In the genomic region with DNA sequence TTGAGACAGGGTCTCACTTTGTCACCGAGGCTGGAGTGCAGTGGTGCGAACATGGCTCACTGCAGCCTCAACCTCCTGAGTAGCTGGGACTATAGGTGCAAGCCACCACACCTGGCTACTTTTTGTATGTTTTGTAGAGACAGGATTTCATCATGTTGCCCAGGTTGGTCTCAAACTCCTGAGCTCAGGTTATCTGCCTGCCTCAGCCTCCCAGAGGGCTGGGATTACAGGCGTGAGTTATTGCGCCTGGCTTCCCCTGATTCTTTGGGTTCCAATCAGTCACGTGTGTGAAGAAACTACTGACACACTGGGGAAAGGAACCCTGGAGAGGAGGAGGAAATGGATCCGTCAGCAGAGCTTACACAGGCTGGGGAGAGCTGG, we compare ENCODE assay signal across 16 cellular contexts. TPM values are rescaled to one million over a fixed set of nuclear protein-coding genes. Genes with fewer than 3 reads are reported as not detected.
DNase-seq lines count a peak whose midpoint lies in the region; ATAC-seq, FAIRE-seq and TF ChIP-seq lines count a peak whose summit lies in the region.
"Had no signal": no experiment of that assay in that cellular context is flagged by ENCODE, and none has a peak within 500 bp of the region (broad histone marks: within the 10 kb centered on the region; RNA-seq: fewer than 3 reads in every experiment).

No MANE protein-coding gene starts in this region.

- H2AFZ ChIP-seq in GM23338 (peak overlapping the region; percentile 93), astrocyte (ENCODE audit: low read depth, low read length) (no peak overlapping the region)

- H3K27me3 ChIP-seq in GM23338 (ENCODE audit: insufficient read depth) = no peaks in the 10 kb centered on the region
- no peaks in the 10 kb centered on the region for H3K27me3 ChIP-seq in astrocyte (ENCODE audit: insufficient read depth, low read length)
- no peaks in the 10 kb centered on the region for H3K27me3 ChIP-seq in right lobe of liver
- no peaks in the 10 kb centered on the region for H3K27me3 ChIP-seq in dorsolateral prefrontal cortex

- DNase-seq in GM23338 (ENCODE audit: low spot score) = no peak
- no peak for DNase-seq in astrocyte (ENCODE audit: low read depth)
- DNase-seq in right lobe of liver = no peak
- no peak for DNase-seq in hypothalamus (lab: John Stamatoyannopoulos, UW)
- no peak for DNase-seq in HuH-7 (ENCODE audit: low spot score)
- no peak for DNase-seq in dorsolateral prefrontal cortex
- DNase-seq: activated CD4-positive, CD25-positive, alpha-beta regulatory T cell; activated naive CD8-positive, alpha-beta T cell treated with anti-CD3 and anti-CD28 coated beads for 36 hours; C1 segment of cervical spinal cord; cerebellar nuclear complex; lower lobe of right lung; NCI-H1092; NCI-H345; SW 1271 had no signal

- peak overlapping the region; percentile 36 for H3K4me2 ChIP-seq in GM23338
- peak overlapping the region; percentile 56 for H3K4me2 ChIP-seq in astrocyte (ENCODE audit: low read length)

- H3K9me2 ChIP-seq in GM23338 (ENCODE audit: insufficient read depth) = 0 out of 2 replicates have a peak, but pooled peaks cover 2% of the 10 kb centered on the region

- H3K36me3 ChIP-seq in GM23338 (ENCODE audit: insufficient read depth) (no peaks in the 10 kb centered on the region), astrocyte (ENCODE audit: insufficient read depth, low read length) (no peaks in the 10 kb centered on the region), right lobe of liver (no peaks in the 10 kb centered on the region)
- H3K36me3 ChIP-seq: lower lobe of right lung had no signal

- H3K4me3 ChIP-seq in GM23338 (no peak overlapping the region), astrocyte (ENCODE audit: insufficient read depth, low read depth, low read length) (no peak overlapping the region), right lobe of liver (no peak overlapping the region), skin epidermis (no peak overlapping the region), dorsolateral prefrontal cortex (no peak overlapping the region)
- H3K4me3 ChIP-seq: lower lobe of right lung had no signal

- TF ChIP-seq CTCF in GM23338 (conservative IDR thresholded peaks at IDR 0.05; ENCODE audit: low read depth in 2 of 2) (no peak), astrocyte (IDR thresholded peaks at IDR 0.05; ENCODE audit: insufficient read depth, low read depth, low read length) (no peak), right lobe of liver (IDR thresholded peaks at IDR 0.05) (no peak), dorsolateral prefrontal cortex (IDR thresholded peaks at IDR 0.05 in 54 of 56, conservative IDR thresholded peaks at IDR 0.05 in 2 of 56; ENCODE audit: low read depth in 1 of 56, partially characterized antibody in 56 of 56) (no peak)

- H3K27ac ChIP-seq in GM23338 (ENCODE audit: low read depth) = no peak overlapping the region
- no peak overlapping the region for H3K27ac ChIP-seq in astrocyte (ENCODE audit: low read depth, low read length)
- H3K27ac ChIP-seq in right lobe of liver = peak overlapping the region in 2 of 3 donors; percentile 26 to 39
- H3K27ac ChIP-seq in skin epidermis = peak overlapping the region in 20 of 21 experiments; percentile 10 to 82 (median 60)
- H3K27ac ChIP-seq in dorsolateral prefrontal cortex = no peak overlapping the region
- H3K27ac ChIP-seq: lower lobe of right lung had no signal

- ATAC-seq in GM23338 (no peak), right lobe of liver (no peak), SK-N-SH treated with all-trans-retinoic acid at 6 μM for 48 hours (no peak)

- H3K36me3 Mint-ChIP-seq in GM23338 (ENCODE audit: low read depth) (no peaks in the 10 kb centered on the region), astrocyte (ENCODE audit: low read depth, unreplicated experiment) (no peaks in the 10 kb centered on the region)
- H3K36me3 Mint-ChIP-seq: activated naive CD8-positive, alpha-beta T cell treated with anti-CD3 and anti-CD28 coated beads for 36 hours had no signal

- H3K4me1 ChIP-seq in GM23338 (ENCODE audit: insufficient read depth) = peaks cover 9% of the 10 kb centered on the region
- peaks cover 22% of the 10 kb centered on the region for H3K4me1 ChIP-seq in astrocyte (ENCODE audit: insufficient read depth, low read length)
- H3K4me1 ChIP-seq in right lobe of liver = peaks cover 0 to 22% (median 4%) of the 10 kb centered on the region in 4 donors

- H3K9ac ChIP-seq in astrocyte (ENCODE audit: low read length) = no peak overlapping the region

- H3K27me3 Mint-ChIP-seq in GM23338 (ENCODE audit: insufficient read depth, low read depth, poor library complexity) = peaks cover 2% of the 10 kb centered on the region
- no peaks in the 10 kb centered on the region for H3K27me3 Mint-ChIP-seq in astrocyte (ENCODE audit: low read depth, unreplicated experiment)
- H3K27me3 Mint-ChIP-seq: activated naive CD8-positive, alpha-beta T cell treated with anti-CD3 and anti-CD28 coated beads for 36 hours had no signal

- H3K9me3 Mint-ChIP-seq in GM23338 = peaks cover 4% of the 10 kb centered on the region; the same call in 2 of the 3 replicates
- peaks cover 2% of the 10 kb centered on the region for H3K9me3 Mint-ChIP-seq in astrocyte (ENCODE audit: unreplicated experiment)

- no peak for TF ChIP-seq POLR2A in right lobe of liver (IDR thresholded peaks at IDR 0.05)

- peak overlapping the region; percentile 73 for H3K27ac Mint-ChIP-seq in GM23338
- peak overlapping the region; percentile 75 for H3K27ac Mint-ChIP-seq in astrocyte (ENCODE audit: unreplicated experiment)
- H3K27ac Mint-ChIP-seq: activated naive CD8-positive, alpha-beta T cell treated with anti-CD3 and anti-CD28 coated beads for 36 hours had no signal

- no peaks in the 10 kb centered on the region; the same call in 1 of the 2 replicates for H3F3A ChIP-seq in GM23338 (replicated peaks; ENCODE audit: low read depth)

- H3K79me2 ChIP-seq in GM23338 (replicated peaks; ENCODE audit: insufficient read depth) (no peaks in the 10 kb centered on the region), astrocyte (ENCODE audit: insufficient read depth, low read length) (no peaks in the 10 kb centered on the region)

- H3K4me3 Mint-ChIP-seq in GM23338 (no peak overlapping the region), astrocyte (ENCODE audit: unreplicated experiment) (peak overlapping the region; percentile 36)
- H3K4me3 Mint-ChIP-seq: activated naive CD8-positive, alpha-beta T cell treated with anti-CD3 and anti-CD28 coated beads for 36 hours had no signal

- H4K20me1 ChIP-seq in GM23338 (replicated peaks; ENCODE audit: insufficient read depth) = no peaks in the 10 kb centered on the region
- no peaks in the 10 kb centered on the region for H4K20me1 ChIP-seq in astrocyte (ENCODE audit: insufficient read depth, low read length)

- H3K4me1 Mint-ChIP-seq in GM23338 = peaks cover 12% of the 10 kb centered on the region
- H3K4me1 Mint-ChIP-seq in astrocyte (ENCODE audit: low read depth, unreplicated experiment) = peaks cover 24% of the 10 kb centered on the region
- H3K4me1 Mint-ChIP-seq: activated naive CD8-positive, alpha-beta T cell treated with anti-CD3 and anti-CD28 coated beads for 36 hours had no signal

- intact Hi-C loops in right lobe of liver (cut with DNase I) = no loop called here
- intact Hi-C loops in dorsolateral prefrontal cortex (cut with DNase I) = no loop called here

- FAIRE-seq in astrocyte (lab: Jason Lieb, UNC) = no peak

- 58% methylated on average over 6 of the region's 6 CpGs for WGBS in right lobe of liver (ENCODE audit: insufficient coverage, low coverage, low lambda C conversion rate, missing lambda C conversion rate)

- H3K9me3 ChIP-seq in astrocyte (ENCODE audit: insufficient read depth, low read depth, low read length) (no peaks in the 10 kb centered on the region), right lobe of liver (no peaks in the 10 kb centered on the region)
- H3K9me3 ChIP-seq: lower lobe of right lung had no signal

TF ChIP-seq in GM23338, 12 proteins besides CTCF, POLR2A, EP300 and RAD21 (continues in another document):
- TF ChIP-seq ZNF114 (CRISPR knock-in tag; IDR thresholded peaks at IDR 0.05) = no peak
- TF ChIP-seq STAT1 (IDR thresholded peaks at IDR 0.05; ENCODE audit: unreplicated experiment) = no peak
- no peak for TF ChIP-seq ZNF331 (CRISPR knock-in tag; IDR thresholded peaks at IDR 0.05; ENCODE audit: low read depth)
- TF ChIP-seq POLR2AphosphoS5 (IDR thresholded peaks at IDR 0.05; ENCODE audit: low read depth) = no peak
- TF ChIP-seq EZH2 (IDR thresholded peaks at IDR 0.05; ENCODE audit: low read depth, unreplicated experiment) = no peak

TF ChIP-seq in SK-N-SH treated with all-trans-retinoic acid at 6 μM for 48 hours, 23 proteins besides CTCF, POLR2A, EP300 and RAD21 (continues in another document):
- TF ChIP-seq CREB5 (CRISPR knock-in tag; IDR thresholded peaks at IDR 0.05; ENCODE audit: low read depth) = no peak

RNA-seq across cellular contexts. Expression of gene RAB10, which starts 22.3 kb away (rescaled TPM):
- 102 and 116 TPM in 2 replicates for total RNA-seq in GM23338 (2014; rRNA removed; shearing (Covaris generic))
- 119 and 143 TPM in 2 replicates for polyA plus RNA-seq in GM23338 (2016; fragmentation: Nextera tagmentation; extraction: Ambion mirVana)
- 174 and 192 TPM in 2 replicates for total RNA-seq in astrocyte
- 10 to 100 TPM; 41.6 to 95.1 (median 70.6) TPM for total RNA-seq in right lobe of liver
- total RNA-seq in dorsolateral prefrontal cortex = 100 to 1,000 TPM in 104 of 120 experiments, 10 to 100 TPM in 16; 88.3 to 149 (median 112) TPM

RNA-seq across cellular contexts. Expression of gene KIF3C, which starts 29.3 kb away (rescaled TPM):
- 34.6 and 40.0 TPM in 2 replicates for total RNA-seq in GM23338 (2014; rRNA removed; shearing (Covaris generic))
- 14.9 and 16.7 TPM in 2 replicates for polyA plus RNA-seq in GM23338 (2016; fragmentation: Nextera tagmentation; extraction: Ambion mirVana)
- total RNA-seq in astrocyte (37.6 and 38.7 TPM in 2 replicates), right lobe of liver (1 to 10 TPM in 3 of 6 experiments, under 1 TPM in 3; 0.88 to 2.2 (median 1.0) TPM), dorsolateral prefrontal cortex (100 to 1,000 TPM in 119 of 120 experiments, 10 to 100 TPM in 1; 82.2 to 364 (median 248) TPM)

Comparison
In these comparisons a context has a peak if more than half of its experiments do, and no peak if none do; other contexts are left out.
1. H3K27ac ChIP-seq: peak in right lobe of liver (2 of 3) and skin epidermis (20 of 21); none in GM23338 (single experiment), astrocyte (single experiment) and dorsolateral prefrontal cortex (0 of 59).
2. RNA of gene KIF3C, which starts 29.3 kb away (total RNA-seq): 82.2 to 364 TPM in dorsolateral prefrontal cortex, 34.6 to 40.0 TPM in GM23338 and 37.6 to 38.7 TPM in astrocyte; 0.88 to 2.2 TPM in right lobe of liver; every median in the first group is over 10 times any median in the second.